ENCODE assay signal across 15 cellular contexts in the genomic region with DNA sequence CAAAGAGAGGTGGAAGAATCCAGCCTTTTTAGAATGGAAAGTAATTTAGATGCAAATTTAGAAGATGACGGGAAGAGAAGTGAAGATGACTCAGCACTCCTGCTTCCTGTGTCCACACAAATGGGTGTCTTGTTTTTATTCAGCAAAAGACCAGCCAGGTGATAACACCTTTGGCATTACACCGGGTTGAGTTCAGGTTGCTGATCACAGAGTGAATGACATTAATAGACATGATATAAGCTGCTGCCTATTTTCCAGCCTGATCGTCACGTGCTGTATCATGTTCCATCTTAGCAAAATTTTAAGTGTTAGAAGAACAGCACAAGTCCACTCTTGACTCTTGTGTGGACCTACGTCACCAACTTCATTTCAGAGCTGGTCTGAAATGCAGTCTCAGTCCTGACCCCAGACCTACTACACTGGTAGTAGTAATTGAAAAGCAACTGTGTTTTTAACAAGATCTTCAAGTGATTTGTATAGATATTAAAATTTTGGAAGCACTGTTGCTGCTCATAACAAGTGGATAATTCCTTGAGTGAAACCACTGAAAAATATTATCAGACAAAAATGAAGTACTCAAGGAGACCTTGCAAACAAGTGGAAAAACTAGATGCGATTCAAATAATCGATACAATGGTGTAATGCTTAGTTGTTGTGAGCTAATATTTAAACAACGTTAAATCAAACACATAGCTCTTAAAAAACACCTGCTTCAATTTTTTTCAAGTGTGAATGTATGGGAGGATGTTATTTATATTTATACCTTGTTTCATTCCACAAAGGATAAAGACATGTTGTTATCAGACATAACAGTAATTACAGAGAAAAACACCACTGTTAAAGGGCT.
DNase-seq lines count a peak whose midpoint lies in the region; ATAC-seq and TF ChIP-seq lines count a peak whose summit lies in the region.
"Had no signal": no experiment of that assay in that cellular context is flagged by ENCODE, and none has a peak within 500 bp of the region (broad histone marks: within the 10 kb centered on the region; RNA-seq: fewer than 3 reads in every experiment).

No MANE protein-coding gene starts in this region.

- peak; percentile 55 for ATAC-seq in WTC11
- ATAC-seq in HG03439 (IDR thresholded peaks at IDR 0.05; ENCODE audit: unreplicated experiment): no peak
- ATAC-seq: stimulated activated naive CD8-positive, alpha-beta T cell treated with anti-CD3 and anti-CD28 coated beads, Interleukin-15, amount 100 ng/mL, for 72 hours had no signal

- H3K27ac Mint-ChIP-seq in Calu3 (ENCODE audit: unreplicated experiment) (peak overlapping the region; percentile 67), WTC11 (peak overlapping the region; percentile 90)
- no peak overlapping the region for H3K27ac Mint-ChIP-seq in activated naive CD4-positive, alpha-beta T cell treated with anti-CD3 and anti-CD28 coated beads, Interleukin-2, amount 10 ng/mL, durations not matched to agents 7 days and 5 days
- H3K27ac Mint-ChIP-seq: activated naive CD8-positive, alpha-beta T cell; stimulated activated naive CD8-positive, alpha-beta T cell treated with anti-CD3 and anti-CD28 coated beads, Interleukin-15, amount 100 ng/mL, for 72 hours had no signal

- no peaks in the 10 kb centered on the region for H3K27me3 Mint-ChIP-seq in Calu3 (ENCODE audit: unreplicated experiment)
- H3K27me3 Mint-ChIP-seq in WTC11 (ENCODE audit: low read depth): no peaks in the 10 kb centered on the region; the same call in 1 of the 2 replicates
- peaks cover 5% of the 10 kb centered on the region for H3K27me3 Mint-ChIP-seq in activated naive CD4-positive, alpha-beta T cell treated with anti-CD3 and anti-CD28 coated beads, Interleukin-2, amount 10 ng/mL, durations not matched to agents 7 days and 5 days

- H3K4me3 Mint-ChIP-seq in Calu3 (ENCODE audit: low read depth, unreplicated experiment) (no peak overlapping the region), WTC11 (no peak overlapping the region)
- no peak overlapping the region for H3K4me3 Mint-ChIP-seq in activated naive CD4-positive, alpha-beta T cell treated with anti-CD3 and anti-CD28 coated beads, Interleukin-2, amount 10 ng/mL, durations not matched to agents 7 days and 5 days
- H3K4me3 Mint-ChIP-seq: activated naive CD8-positive, alpha-beta T cell; stimulated activated naive CD8-positive, alpha-beta T cell treated with anti-CD3 and anti-CD28 coated beads, Interleukin-15, amount 100 ng/mL, for 72 hours had no signal

- intact Hi-C loops in Calu3 (cut with micrococcal nuclease; ENCODE audit: unreplicated experiment): no loop called here

- CTCF ChIA-PET in Calu3 (lab: Charles Lee) (interaction anchor here (0.6 kb wide), 1 partner anchor 43 kb away, joined by 9 read pairs; no protein-coding TSS in a partner anchor), WTC11 (lab: Charles Lee) (no interaction called here)
- CTCF ChIA-PET in activated naive CD4-positive, alpha-beta T cell treated with anti-CD3 and anti-CD28 coated beads, Interleukin-2, amount 10 ng/mL, durations not matched to agents 7 days and 5 days (lab: Charles Lee): no interaction called here

- POLR2A ChIA-PET in WTC11 (lab: Charles Lee): no interaction called here

- H3K9me3 Mint-ChIP-seq in Calu3 (ENCODE audit: low read depth, unreplicated experiment): peaks cover 2% of the 10 kb centered on the region
- H3K9me3 Mint-ChIP-seq in WTC11: peaks cover 4% of the 10 kb centered on the region; the same call in 1 of the 2 replicates
- no peaks in the 10 kb centered on the region for H3K9me3 Mint-ChIP-seq in activated naive CD4-positive, alpha-beta T cell treated with anti-CD3 and anti-CD28 coated beads, Interleukin-2, amount 10 ng/mL, durations not matched to agents 7 days and 5 days

- TF ChIP-seq CTCF in Calu3 (IDR thresholded peaks at IDR 0.05; ENCODE audit: unreplicated experiment) (no peak), WTC11 (IDR thresholded peaks at IDR 0.05) (no peak)

- H3K4me1 Mint-ChIP-seq in Calu3 (ENCODE audit: low read depth, unreplicated experiment): peaks cover 4% of the 10 kb centered on the region
- peaks cover 60% of the 10 kb centered on the region for H3K4me1 Mint-ChIP-seq in WTC11
- H3K4me1 Mint-ChIP-seq in activated naive CD4-positive, alpha-beta T cell treated with anti-CD3 and anti-CD28 coated beads, Interleukin-2, amount 10 ng/mL, durations not matched to agents 7 days and 5 days: no peaks in the 10 kb centered on the region
- H3K4me1 Mint-ChIP-seq: stimulated activated naive CD8-positive, alpha-beta T cell treated with anti-CD3 and anti-CD28 coated beads, Interleukin-15, amount 100 ng/mL, for 72 hours had no signal

- no TSS peak for BruUV-seq in Calu3 (replicated peaks; lab: Mats Ljungman, UMichigan)

- peaks cover 5% of the 10 kb centered on the region for H3K36me3 Mint-ChIP-seq in Calu3 (ENCODE audit: insufficient read depth, unreplicated experiment)
- no peaks in the 10 kb centered on the region for H3K36me3 Mint-ChIP-seq in WTC11
- H3K36me3 Mint-ChIP-seq in activated naive CD4-positive, alpha-beta T cell treated with anti-CD3 and anti-CD28 coated beads, Interleukin-2, amount 10 ng/mL, durations not matched to agents 7 days and 5 days: no peaks in the 10 kb centered on the region
- H3K36me3 Mint-ChIP-seq: activated naive CD8-positive, alpha-beta T cell had no signal

- DNase-seq in Calu3 (no peak), NCI-H146 (lab: John Stamatoyannopoulos, UW) (peak; percentile 93), WTC11 (ENCODE audit: low spot score) (no peak), kidney tubule cell (ENCODE audit: low spot score) (peak; percentile 55), medulla oblongata (ENCODE audit: extremely low spot score) (no peak), NK-92 (lab: John Stamatoyannopoulos, UW; ENCODE audit: unreplicated experiment) (no peak)
- DNase-seq in activated naive CD4-positive, alpha-beta T cell treated with anti-CD3 and anti-CD28 coated beads, Interleukin-2, amount 10 ng/mL, durations not matched to agents 7 days and 5 days: no peak
- DNase-seq: caudate nucleus; kidney; NCI-H2107; ovary; Peyer's patch; stimulated activated naive CD8-positive, alpha-beta T cell treated with anti-CD3 and anti-CD28 coated beads, Interleukin-15, amount 100 ng/mL, for 72 hours had no signal

TF ChIP-seq in WTC11, 78 proteins besides CTCF, POLR2A, EP300 and RAD21:
- TF ChIP-seq, protein P1, sequence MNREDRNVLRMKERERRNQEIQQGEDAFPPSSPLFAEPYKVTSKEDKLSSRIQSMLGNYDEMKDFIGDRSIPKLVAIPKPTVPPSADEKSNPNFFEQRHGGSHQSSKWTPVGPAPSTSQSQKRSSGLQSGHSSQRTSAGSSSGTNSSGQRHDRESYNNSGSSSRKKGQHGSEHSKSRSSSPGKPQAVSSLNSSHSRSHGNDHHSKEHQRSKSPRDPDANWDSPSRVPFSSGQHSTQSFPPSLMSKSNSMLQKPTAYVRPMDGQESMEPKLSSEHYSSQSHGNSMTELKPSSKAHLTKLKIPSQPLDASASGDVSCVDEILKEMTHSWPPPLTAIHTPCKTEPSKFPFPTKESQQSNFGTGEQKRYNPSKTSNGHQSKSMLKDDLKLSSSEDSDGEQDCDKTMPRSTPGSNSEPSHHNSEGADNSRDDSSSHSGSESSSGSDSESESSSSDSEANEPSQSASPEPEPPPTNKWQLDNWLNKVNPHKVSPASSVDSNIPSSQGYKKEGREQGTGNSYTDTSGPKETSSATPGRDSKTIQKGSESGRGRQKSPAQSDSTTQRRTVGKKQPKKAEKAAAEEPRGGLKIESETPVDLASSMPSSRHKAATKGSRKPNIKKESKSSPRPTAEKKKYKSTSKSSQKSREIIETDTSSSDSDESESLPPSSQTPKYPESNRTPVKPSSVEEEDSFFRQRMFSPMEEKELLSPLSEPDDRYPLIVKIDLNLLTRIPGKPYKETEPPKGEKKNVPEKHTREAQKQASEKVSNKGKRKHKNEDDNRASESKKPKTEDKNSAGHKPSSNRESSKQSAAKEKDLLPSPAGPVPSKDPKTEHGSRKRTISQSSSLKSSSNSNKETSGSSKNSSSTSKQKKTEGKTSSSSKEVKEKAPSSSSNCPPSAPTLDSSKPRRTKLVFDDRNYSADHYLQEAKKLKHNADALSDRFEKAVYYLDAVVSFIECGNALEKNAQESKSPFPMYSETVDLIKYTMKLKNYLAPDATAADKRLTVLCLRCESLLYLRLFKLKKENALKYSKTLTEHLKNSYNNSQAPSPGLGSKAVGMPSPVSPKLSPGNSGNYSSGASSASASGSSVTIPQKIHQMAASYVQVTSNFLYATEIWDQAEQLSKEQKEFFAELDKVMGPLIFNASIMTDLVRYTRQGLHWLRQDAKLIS (CRISPR knock-in tag; IDR thresholded peaks at IDR 0.05; ENCODE audit: borderline replicate concordance): no peak
- TF ChIP-seq GABPB1 (CRISPR knock-in tag; IDR thresholded peaks at IDR 0.05) (peak; percentile 34; the same call in 1 of the 2 replicates), NFE2L1 (CRISPR knock-in tag; IDR thresholded peaks at IDR 0.05) (peak; percentile 95)
- TF ChIP-seq, protein P2, sequence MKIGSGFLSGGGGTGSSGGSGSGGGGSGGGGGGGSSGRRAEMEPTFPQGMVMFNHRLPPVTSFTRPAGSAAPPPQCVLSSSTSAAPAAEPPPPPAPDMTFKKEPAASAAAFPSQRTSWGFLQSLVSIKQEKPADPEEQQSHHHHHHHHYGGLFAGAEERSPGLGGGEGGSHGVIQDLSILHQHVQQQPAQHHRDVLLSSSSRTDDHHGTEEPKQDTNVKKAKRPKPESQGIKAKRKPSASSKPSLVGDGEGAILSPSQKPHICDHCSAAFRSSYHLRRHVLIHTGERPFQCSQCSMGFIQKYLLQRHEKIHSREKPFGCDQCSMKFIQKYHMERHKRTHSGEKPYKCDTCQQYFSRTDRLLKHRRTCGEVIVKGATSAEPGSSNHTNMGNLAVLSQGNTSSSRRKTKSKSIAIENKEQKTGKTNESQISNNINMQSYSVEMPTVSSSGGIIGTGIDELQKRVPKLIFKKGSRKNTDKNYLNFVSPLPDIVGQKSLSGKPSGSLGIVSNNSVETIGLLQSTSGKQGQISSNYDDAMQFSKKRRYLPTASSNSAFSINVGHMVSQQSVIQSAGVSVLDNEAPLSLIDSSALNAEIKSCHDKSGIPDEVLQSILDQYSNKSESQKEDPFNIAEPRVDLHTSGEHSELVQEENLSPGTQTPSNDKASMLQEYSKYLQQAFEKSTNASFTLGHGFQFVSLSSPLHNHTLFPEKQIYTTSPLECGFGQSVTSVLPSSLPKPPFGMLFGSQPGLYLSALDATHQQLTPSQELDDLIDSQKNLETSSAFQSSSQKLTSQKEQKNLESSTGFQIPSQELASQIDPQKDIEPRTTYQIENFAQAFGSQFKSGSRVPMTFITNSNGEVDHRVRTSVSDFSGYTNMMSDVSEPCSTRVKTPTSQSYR (CRISPR knock-in tag; IDR thresholded peaks at IDR 0.05): no peak

Comparison
In these comparisons a context has a peak if more than half of its experiments do, and no peak if none do; other contexts are left out.
1. DNase-seq: peak in NCI-H146 (single experiment) and kidney tubule cell (single experiment); none in Calu3 (single experiment), WTC11 (single experiment), activated naive CD4-positive, alpha-beta T cell treated with anti-CD3 and anti-CD28 coated beads, Interleukin-2, amount 10 ng/mL, durations not matched to agents 7 days and 5 days (single experiment), medulla oblongata (single experiment) and NK-92 (single experiment).